Comparison of ENCODE assay signal across 8 cellular contexts in the genomic region with DNA sequence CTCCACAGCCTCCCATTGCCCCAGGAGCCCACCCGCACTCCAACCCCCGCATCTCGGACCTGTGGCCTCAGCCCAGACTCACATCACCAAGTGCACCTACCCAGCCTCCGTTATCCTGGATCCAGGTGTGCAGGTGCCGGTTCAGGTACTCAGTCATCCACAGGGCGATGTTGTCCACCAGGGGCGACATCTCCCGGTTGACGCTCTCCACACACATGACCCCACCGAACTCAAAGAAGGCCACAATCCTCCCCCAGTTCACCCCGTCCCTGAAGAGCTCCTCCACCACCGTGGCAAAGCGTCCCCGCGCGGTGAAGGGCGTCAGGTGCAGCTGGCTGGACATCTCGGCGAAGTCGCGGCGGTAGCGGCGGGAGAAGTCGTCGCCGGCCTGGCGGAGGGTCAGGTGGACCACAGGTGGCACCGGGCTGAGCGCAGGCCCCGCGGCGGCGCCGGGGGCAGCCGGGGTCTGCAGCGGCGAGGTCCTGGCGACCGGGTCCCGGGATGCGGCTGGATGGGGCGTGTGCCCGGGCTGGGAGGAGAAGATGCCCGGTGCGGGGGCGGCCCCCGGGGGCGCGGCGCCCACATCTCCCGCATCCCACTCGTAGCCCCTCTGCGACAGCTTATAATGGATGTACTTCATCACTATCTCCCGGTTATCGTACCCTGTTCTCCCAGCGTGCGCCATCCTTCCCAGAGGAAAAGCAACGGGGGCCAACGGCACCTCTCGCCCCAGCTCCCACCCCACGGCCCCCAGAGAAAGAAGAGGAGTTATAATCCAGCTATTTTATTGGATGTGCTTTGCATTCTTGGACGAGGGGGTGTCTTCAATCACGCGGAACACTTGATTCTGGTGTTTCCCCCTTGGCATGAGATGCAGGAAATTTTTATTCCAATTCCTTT. TPM values are rescaled to one million over a fixed set of nuclear protein-coding genes. Genes with fewer than 3 reads are reported as not detected.
DNase-seq lines count a peak whose midpoint lies in the region; ATAC-seq lines count a peak whose summit lies in the region.

No MANE protein-coding gene starts in this region.

- ATAC-seq in GM18499 (IDR thresholded peaks at IDR 0.05; ENCODE audit: insufficient read depth, unreplicated experiment) = peak; percentile 33
- peak; percentile 42 for ATAC-seq in HG02678 (IDR thresholded peaks at IDR 0.05; ENCODE audit: unreplicated experiment)

- H3K27me3 ChIP-seq in ectodermal cell (ENCODE audit: control insufficient read depth, insufficient read depth, low read length, poor library complexity, severe bottlenecking) (peaks cover 44% of the 10 kb centered on the region), mononuclear cell (ENCODE audit: insufficient read depth, low read length) (no peaks in the 10 kb centered on the region)

- peak overlapping the region; percentile 56 for H3K4me3 ChIP-seq in ectodermal cell (ENCODE audit: insufficient read depth, low read depth, low read length)
- peak overlapping the region; percentile 62 for H3K4me3 ChIP-seq in mononuclear cell (ENCODE audit: low read length)

- no peak overlapping the region for H3K27ac ChIP-seq in ectodermal cell (ENCODE audit: insufficient read depth, low read depth, low read length, poor library complexity, severe bottlenecking)

- no peaks in the 10 kb centered on the region for H3K9me3 ChIP-seq in ectodermal cell (ENCODE audit: control insufficient read depth, low read length)
- no peaks in the 10 kb centered on the region for H3K9me3 ChIP-seq in mononuclear cell (ENCODE audit: low read depth, low read length)

- DNase-seq in NCI-H2107 treated with DMSO at 0.1 percent for 48 hours (lab: John Stamatoyannopoulos, UW; ENCODE audit: unreplicated experiment) (peak; percentile 93), 8988T (no peak)
- DNase-seq in activated CD4-positive, alpha-beta T cell treated with anti-CD3 and anti-CD28 coated beads, Interleukin-2, amount 50 U/mL, for 4 hours = peak; percentile 82 to 83
- DNase-seq in stimulated activated CD8-positive, alpha-beta memory T cell treated with anti-CD3 and anti-CD28 coated beads, Interleukin-4, amount 100 ng/mL, for 1 hour (ENCODE audit: low read depth in 2 of 2, low spot score in 1 of 2) = peak; percentile 47 to 66

- H3K4me1 ChIP-seq in ectodermal cell (ENCODE audit: control insufficient read depth, insufficient read depth, low read length) = peaks cover 9% of the 10 kb centered on the region
- H3K4me1 ChIP-seq in mononuclear cell (ENCODE audit: insufficient read depth, low read length) = peaks cover 59% of the 10 kb centered on the region

- no peaks in the 10 kb centered on the region for H3K36me3 ChIP-seq in ectodermal cell (ENCODE audit: control insufficient read depth, insufficient read depth, low read length)

- WGBS in ectodermal cell, 2 experiments = 7% methylated on average over 65 of the region's 65 CpGs

RNA-seq across cellular contexts. Expression of gene BCL2, which starts 1.3 kb away (rescaled TPM):
- 2.9 TPM for polyA plus RNA-seq in ectodermal cell (2013, experiment 1 of 4)
- 3.2 TPM for polyA plus RNA-seq in ectodermal cell (2013, experiment 2 of 4)
- 3.4 TPM for polyA plus RNA-seq in ectodermal cell (2013, experiment 3 of 4)
- polyA plus RNA-seq in ectodermal cell (2013, experiment 4 of 4) = 3.2 TPM
- total RNA-seq in mononuclear cell = 78.2 TPM

RNA-seq across cellular contexts. Expression of gene KDSR, which starts 48.8 kb away (rescaled TPM):
- 31.2 TPM for polyA plus RNA-seq in ectodermal cell (2013, experiment 1 of 4)
- polyA plus RNA-seq in ectodermal cell (2013, experiment 2 of 4) = 31.5 TPM
- polyA plus RNA-seq in ectodermal cell (2013, experiment 3 of 4) = 30.9 TPM
- 34.1 TPM for polyA plus RNA-seq in ectodermal cell (2013, experiment 4 of 4)
- 16.9 TPM for total RNA-seq in mononuclear cell
